In the genomic region with DNA sequence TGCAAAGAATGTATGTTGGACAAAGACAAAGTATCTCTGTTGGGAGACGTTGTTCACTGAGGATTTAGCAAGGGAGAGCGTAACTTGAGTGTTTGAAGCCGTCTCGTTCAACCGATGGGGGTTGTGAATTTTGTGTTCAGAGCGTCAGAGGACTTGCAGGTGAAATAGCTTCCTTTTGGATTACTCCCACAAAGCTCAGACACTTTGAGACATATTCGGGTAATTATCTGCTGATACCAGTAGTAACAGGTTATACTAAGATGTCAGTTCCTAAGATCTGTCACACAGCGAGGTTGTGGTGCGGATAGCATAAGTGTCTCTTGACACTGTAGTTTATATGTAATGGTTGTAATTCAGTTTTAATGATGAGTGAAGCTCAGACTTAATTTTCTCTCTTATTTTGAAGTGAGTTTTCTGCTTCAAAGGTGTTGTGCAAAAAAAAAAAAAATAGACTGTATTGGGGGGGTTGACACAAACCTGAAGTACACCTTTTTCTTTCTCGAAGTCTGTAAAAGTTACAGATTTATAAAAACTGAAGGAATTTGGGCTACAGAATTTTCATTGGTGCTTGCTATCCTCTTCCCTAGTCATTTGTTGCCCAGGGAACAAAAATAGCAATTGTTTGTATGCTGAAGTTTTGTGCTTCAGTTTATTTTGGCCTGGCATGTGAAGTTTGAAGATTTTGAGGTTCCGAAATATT, we compare ENCODE assay signal across 8 cellular contexts. TPM values are rescaled to one million over a fixed set of nuclear protein-coding genes. Genes with fewer than 3 reads are reported as not detected.
DNase-seq lines count a peak whose midpoint lies in the region; ATAC-seq and TF ChIP-seq lines count a peak whose summit lies in the region.

No MANE protein-coding gene starts in this region.

- H3K27me3 Mint-ChIP-seq in effector memory CD8-positive, alpha-beta T cell: no peaks in the 10 kb centered on the region
- no peaks in the 10 kb centered on the region for H3K27me3 Mint-ChIP-seq in nephron (ENCODE audit: low read depth)

- peak; percentile 64 for DNase-seq in DMS53 (lab: John Stamatoyannopoulos, UW)
- DNase-seq in DMS53 treated with DMSO at 0.1 percent for 48 hours (lab: John Stamatoyannopoulos, UW; ENCODE audit: unreplicated experiment): no peak
- DNase-seq in Peyer's patch: no peak
- DNase-seq in effector memory CD8-positive, alpha-beta T cell: peak; percentile 11 to 26 (median 22)

- no peaks in the 10 kb centered on the region for H3K36me3 ChIP-seq in Peyer's patch

- TF ChIP-seq POLR2A in Peyer's patch (IDR thresholded peaks at IDR 0.05): no peak

- TF ChIP-seq CTCF in Peyer's patch (IDR thresholded peaks at IDR 0.05) (no peak), nephron (IDR thresholded peaks at IDR 0.05; ENCODE audit: unreplicated experiment in 3 of 3) (no peak)

- H3K27ac ChIP-seq in Peyer's patch: peak overlapping the region; percentile 98 to 99 (median 98)

- no peaks in the 10 kb centered on the region for H3K9me3 ChIP-seq in Peyer's patch

- H3K4me3 ChIP-seq in Peyer's patch: peak overlapping the region; percentile 77 to 95 (median 92)

- H3K27me3 ChIP-seq in Peyer's patch: no peaks in the 10 kb centered on the region

- H3K4me1 ChIP-seq in Peyer's patch: peaks cover 0 to 45% (median 16%) of the 10 kb centered on the region in 4 donors

- H3K4me3 Mint-ChIP-seq in effector memory CD8-positive, alpha-beta T cell: peak overlapping the region; percentile 87 to 96
- peak overlapping the region; percentile 85 to 94 (median 89) for H3K4me3 Mint-ChIP-seq in nephron

- H3K4me1 Mint-ChIP-seq in effector memory CD8-positive, alpha-beta T cell (ENCODE audit: low read depth in 2 of 2): peaks cover 42 to 54% of the 10 kb centered on the region in 2 donors
- H3K4me1 Mint-ChIP-seq in nephron: peaks cover 50% of the 10 kb centered on the region

- H3K9me3 Mint-ChIP-seq in effector memory CD8-positive, alpha-beta T cell: no peaks in the 10 kb centered on the region
- no peaks in the 10 kb centered on the region for H3K9me3 Mint-ChIP-seq in nephron

- H3K27ac Mint-ChIP-seq in effector memory CD8-positive, alpha-beta T cell: peak overlapping the region; percentile 70 to 93
- H3K27ac Mint-ChIP-seq in nephron: peak overlapping the region; percentile 84 to 91 (median 89)

- no peak for ATAC-seq in effector memory CD8-positive, alpha-beta T cell (replicated peaks)
- ATAC-seq in HG02571 (IDR thresholded peaks at IDR 0.05; ENCODE audit: unreplicated experiment): no peak
- ATAC-seq in esophagus mucosa: no peak
- no peak for ATAC-seq in GM18907 (IDR thresholded peaks at IDR 0.05; ENCODE audit: unreplicated experiment)

- H3K36me3 Mint-ChIP-seq in effector memory CD8-positive, alpha-beta T cell (ENCODE audit: insufficient read depth): peaks cover 19% of the 10 kb centered on the region
- H3K36me3 Mint-ChIP-seq in nephron (ENCODE audit: low read depth): no peaks in the 10 kb centered on the region

RNA-seq across cellular contexts. Expression of a gene that starts 1.7 kb away (rescaled TPM):
- total RNA-seq in Peyer's patch (100 to 1,000 TPM in 2 of 4 donors, 10 to 100 TPM in 2; 74.4 to 173 (median 115) TPM), esophagus mucosa (27.5 TPM)

Comparison
In these comparisons a context has a peak if more than half of its experiments do, and no peak if none do; other contexts are left out.
1. DNase-seq: peak in DMS53 (single experiment) and effector memory CD8-positive, alpha-beta T cell (3 of 3); none in DMS53 treated with DMSO at 0.1 percent for 48 hours (single experiment) and Peyer's patch (0 of 3).